1 cellular context compared by ENCODE assay signal in genomic region chr6:142850653-142851434, GRCh38.
TF ChIP-seq lines count a peak whose summit lies in the region.

No MANE protein-coding gene starts in this region.

TF ChIP-seq in GM12878, 131 proteins besides CTCF, POLR2A, EP300 and RAD21 (continued from another document and continues in another):
- TF ChIP-seq ELK1 (IDR thresholded peaks at IDR 0.05; ENCODE audit: low read depth, low read length) (no peak), EED (IDR thresholded peaks at IDR 0.05; ENCODE audit: low read depth) (peak; percentile 94), CREB1 (IDR thresholded peaks at IDR 0.05; ENCODE audit: low read depth) (peak; percentile 42), MXI1 (IDR thresholded peaks at IDR 0.05; ENCODE audit: low read depth, low read length) (no peak), MTA2 (IDR thresholded peaks at IDR 0.05; ENCODE audit: low read depth) (peak; percentile 57; the same call in 1 of the 2 replicates), HDAC2 (IDR thresholded peaks at IDR 0.05) (no peak), NRF1 (conservative IDR thresholded peaks at IDR 0.05; ENCODE audit: low read depth, low read length) (no peak), CREM (IDR thresholded peaks at IDR 0.05; ENCODE audit: low read depth) (peak; percentile 64; the same call in 1 of the 2 replicates), PAX8 (IDR thresholded peaks at IDR 0.05) (no peak), STAT1 (conservative IDR thresholded peaks at IDR 0.05) (no peak), HDGF (IDR thresholded peaks at IDR 0.05) (no peak), WRNIP1 (IDR thresholded peaks at IDR 0.05; ENCODE audit: borderline replicate concordance, low read depth, low read length) (no peak), NR2C2 (IDR thresholded peaks at IDR 0.05; ENCODE audit: borderline replicate concordance, control insufficient read depth, insufficient read length, low read depth) (no peak), ZZZ3 (IDR thresholded peaks at IDR 0.05; ENCODE audit: control insufficient read depth, insufficient read length, low read depth) (no peak), SMAD5 (IDR thresholded peaks at IDR 0.05; ENCODE audit: low read depth) (no peak), USF1 (IDR thresholded peaks at IDR 0.05; ENCODE audit: borderline replicate concordance, extremely low read length, insufficient read depth, low read depth, low read length) (no peak), IKZF1 (conservative IDR thresholded peaks at IDR 0.05) (peak; percentile 61), FOXM1 (IDR thresholded peaks at IDR 0.05; ENCODE audit: low read depth, low read length) (peak; percentile 80; the same call in 1 of the 2 replicates), NFIC (IDR thresholded peaks at IDR 0.05; ENCODE audit: low read depth, low read length) (peak; percentile 88), SIX5 (IDR thresholded peaks at IDR 0.05; ENCODE audit: low read depth, low read length, severe bottlenecking) (no peak), POLR2AphosphoS2 (IDR thresholded peaks at IDR 0.05; ENCODE audit: low read depth, low read length) (no peak), MLLT1 (IDR thresholded peaks at IDR 0.05) (peak; percentile 30; the same call in 1 of the 2 replicates), RAD51 (IDR thresholded peaks at IDR 0.05) (no peak), CHD1 (IDR thresholded peaks at IDR 0.05; ENCODE audit: low read depth, low read length) (no peak), SP1 (IDR thresholded peaks at IDR 0.05; ENCODE audit: low read depth, low read length) (peak; percentile 34), SKIL (IDR thresholded peaks at IDR 0.05; ENCODE audit: low read depth, poor library complexity, severe bottlenecking) (no peak), MYB (IDR thresholded peaks at IDR 0.05; ENCODE audit: borderline replicate concordance, low read depth, low read length) (no peak), ZNF384 (IDR thresholded peaks at IDR 0.05; ENCODE audit: borderline replicate concordance, low read depth, low read length) (no peak), ZBTB33 (IDR thresholded peaks at IDR 0.05) (no peak), MTA3 (IDR thresholded peaks at IDR 0.05; ENCODE audit: borderline replicate concordance, low read length) (peak; percentile 81; the same call in 1 of the 2 replicates), ZNF207 (IDR thresholded peaks at IDR 0.05; ENCODE audit: borderline replicate concordance) (no peak), EGR1 (IDR thresholded peaks at IDR 0.05; ENCODE audit: borderline replicate concordance in 1 of 2, low read depth in 2 of 2, low read length in 2 of 2) (no peak), IRF5 (IDR thresholded peaks at IDR 0.05; ENCODE audit: borderline replicate concordance) (no peak), MYC (IDR thresholded peaks at IDR 0.05; ENCODE audit: insufficient read depth, insufficient read length, insufficient replicate concordance, low read length, severe bottlenecking) (no peak), SUPT20H (IDR thresholded peaks at IDR 0.05; ENCODE audit: borderline replicate concordance, control insufficient read depth, low read depth, low read length) (no peak), HSF1 (IDR thresholded peaks at IDR 0.05; ENCODE audit: low read depth, low read length) (no peak), RB1 (IDR thresholded peaks at IDR 0.05; ENCODE audit: borderline replicate concordance) (no peak), IKZF2 (IDR thresholded peaks at IDR 0.05) (peak; percentile 84 to 86), SMC3 (IDR thresholded peaks at IDR 0.05; ENCODE audit: borderline replicate concordance, low read length) (no peak; the same call in 1 of the 2 replicates), STAT3 (IDR thresholded peaks at IDR 0.05; ENCODE audit: low read depth, low read length) (no peak), KLF5 (IDR thresholded peaks at IDR 0.05; ENCODE audit: partially characterized antibody) (no peak), NFYA (IDR thresholded peaks at IDR 0.05; ENCODE audit: borderline replicate concordance, low read depth, low read length) (no peak), LARP7 (IDR thresholded peaks at IDR 0.05) (no peak), REST (IDR thresholded peaks at IDR 0.05; ENCODE audit: low read depth, low read length) (no peak), HCFC1 (IDR thresholded peaks at IDR 0.05; ENCODE audit: low read length) (no peak), TCF3 (IDR thresholded peaks at IDR 0.05; ENCODE audit: borderline replicate concordance, insufficient read depth, low read depth, low read length) (peak; percentile 77; the same call in 1 of the 2 replicates), CEBPZ (IDR thresholded peaks at IDR 0.05; ENCODE audit: low read depth, low read length) (no peak)
